ENCODE assay signal across 1 cellular context in genomic region chr22:32311551-32312071, GRCh38.
TF ChIP-seq lines count a peak whose summit lies in the region.

No MANE protein-coding gene starts in this region.

TF ChIP-seq in H1, 55 proteins besides CTCF, POLR2A, EP300 and RAD21:
- no peak for TF ChIP-seq ATF2 (IDR thresholded peaks at IDR 0.05; ENCODE audit: low read length)
- no peak for TF ChIP-seq JUND (IDR thresholded peaks at IDR 0.05; ENCODE audit: low read length)
- TF ChIP-seq RFX5 (IDR thresholded peaks at IDR 0.05; ENCODE audit: borderline replicate concordance, low read depth, low read length), result no peak
- no peak for TF ChIP-seq CHD7 (IDR thresholded peaks at IDR 0.05; ENCODE audit: insufficient replicate concordance, low read length)
- no peak for TF ChIP-seq BCL11A (IDR thresholded peaks at IDR 0.05; ENCODE audit: low read depth in 2 of 2, low read length in 2 of 2)
- no peak for TF ChIP-seq YY1 (IDR thresholded peaks at IDR 0.05; ENCODE audit: low read depth, low read length)
- no peak for TF ChIP-seq HDAC6 (IDR thresholded peaks at IDR 0.05; ENCODE audit: low read depth, low read length)
- no peak for TF ChIP-seq BACH1 (IDR thresholded peaks at IDR 0.05; ENCODE audit: low read length)
- TF ChIP-seq CEBPB (IDR thresholded peaks at IDR 0.05; ENCODE audit: low read depth, low read length), result no peak
- TF ChIP-seq SRF (IDR thresholded peaks at IDR 0.05; ENCODE audit: low read depth, low read length), result no peak
- TF ChIP-seq SUZ12 (IDR thresholded peaks at IDR 0.05; ENCODE audit: low read length), result no peak
- no peak for TF ChIP-seq SIRT6 (IDR thresholded peaks at IDR 0.05; ENCODE audit: low read length)
- no peak for TF ChIP-seq SIX5 (IDR thresholded peaks at IDR 0.05; ENCODE audit: low read depth, low read length)
- TF ChIP-seq HDAC2 (IDR thresholded peaks at IDR 0.05; ENCODE audit: borderline replicate concordance in 1 of 2, low read depth in 2 of 2, low read length in 2 of 2), result no peak
- TF ChIP-seq NRF1 (IDR thresholded peaks at IDR 0.05; ENCODE audit: low read depth, low read length), result no peak
